Comparison of ENCODE assay signal across 1 cellular context in genomic region chr14:59481407-59482119, GRCh38.
TF ChIP-seq lines count a peak whose summit lies in the region.

No MANE protein-coding gene starts in this region.

TF ChIP-seq in GM12878, 131 proteins besides CTCF, POLR2A, EP300 and RAD21 (continued from another document):
- TF ChIP-seq NR2C2 (IDR thresholded peaks at IDR 0.05; ENCODE audit: borderline replicate concordance, control insufficient read depth, insufficient read length, low read depth) (no peak), BHLHE40 (IDR thresholded peaks at IDR 0.05; ENCODE audit: borderline replicate concordance in 1 of 2, low read depth in 2 of 2, low read length in 1 of 2) (no peak)
